13 cellular contexts compared by ENCODE assay signal in genomic region chr2:134927195-134927594, GRCh38. TPM values are rescaled to one million over a fixed set of nuclear protein-coding genes. Genes with fewer than 3 reads are reported as not detected.
DNase-seq lines count a peak whose midpoint lies in the region; FAIRE-seq and TF ChIP-seq lines count a peak whose summit lies in the region.
"Had no signal": no experiment of that assay in that cellular context is flagged by ENCODE, and none has a peak within 500 bp of the region (broad histone marks: within the 10 kb centered on the region; RNA-seq: fewer than 3 reads in every experiment).

No MANE protein-coding gene starts in this region.

- peaks cover 35% of the 10 kb centered on the region for H3K4me1 ChIP-seq in ACC112 (ENCODE audit: control insufficient read depth, insufficient read depth, low read length, unreplicated experiment)
- peaks cover 12% of the 10 kb centered on the region for H3K4me1 ChIP-seq in keratinocyte (ENCODE audit: control insufficient read depth, extremely low read depth, insufficient read depth, low read length)
- no peaks in the 10 kb centered on the region for H3K4me1 ChIP-seq in neuronal stem cell (ENCODE audit: control insufficient read depth in 2 of 2, insufficient read depth in 1 of 2, low read depth in 1 of 2, low read length in 2 of 2)

- peaks cover 13% of the 10 kb centered on the region for H3K4me1 Mint-ChIP-seq in progenitor cell of endocrine pancreas (ENCODE audit: low read depth)

- FAIRE-seq in keratinocyte (lab: Jason Lieb, UNC): peak; percentile 52

- TF ChIP-seq CTCF in keratinocyte (optimal IDR thresholded peaks at IDR 0.05 in 1 of 3, IDR thresholded peaks at IDR 0.05 in 1 of 3, conservative IDR thresholded peaks at IDR 0.05 in 1 of 3; ENCODE audit: extremely low read depth in 1 of 3, insufficient read depth in 2 of 3, low read length in 3 of 3) (no peak), progenitor cell of endocrine pancreas (IDR thresholded peaks at IDR 0.05; ENCODE audit: unreplicated experiment) (no peak)

- DNase-seq in HCEC 1CT (peak; percentile 43), astrocyte of the hippocampus (ENCODE audit: low read depth, low spot score) (peak; percentile 25), keratinocyte (ENCODE audit: low read depth, low spot score) (peak; percentile 25), RKO (ENCODE audit: low spot score) (no peak), neuronal stem cell (ENCODE audit: low spot score) (no peak), CD1c-positive myeloid dendritic cell (ENCODE audit: extremely low spot score) (no peak), progenitor cell of endocrine pancreas (ENCODE audit: low spot score, unreplicated experiment) (no peak)
- DNase-seq: activated B cell treated with CpG ODN at 0.5 μM for 24 hours; activated T-cell treated with anti-CD3 and anti-CD28 coated beads, Interleukin-2, amount 50 U/mL, for 24 hours; NCI-H1092; NCI-H446 had no signal

- no peak overlapping the region for H3K4me3 ChIP-seq in ACC112 (ENCODE audit: low read depth, low read length)
- H3K4me3 ChIP-seq in keratinocyte (ENCODE audit: control insufficient read depth in 2 of 3, extremely low read depth in 1 of 3, insufficient read depth in 2 of 3, low read depth in 1 of 3, low read length in 3 of 3): no peak overlapping the region
- H3K4me3 ChIP-seq in neuronal stem cell (ENCODE audit: low read length in 2 of 2): no peak overlapping the region
- H3K4me3 ChIP-seq: BLaER1 treated with 17β-estradiol and CSF1 and Interleukin-3, amounts not matched to agents 10 nM and 100 nM had no signal

- H3K9me1 ChIP-seq in keratinocyte (ENCODE audit: control insufficient read depth, extremely low read depth, insufficient read depth, low read length): no peaks in the 10 kb centered on the region

- no peaks in the 10 kb centered on the region for H3K9me3 ChIP-seq in keratinocyte (ENCODE audit: control insufficient read depth, low read depth, low read length)
- no peaks in the 10 kb centered on the region for H3K9me3 ChIP-seq in neuronal stem cell (replicated peaks in 1 of 2; ENCODE audit: control insufficient read depth in 2 of 2, insufficient read depth in 1 of 2, low read depth in 1 of 2, low read length in 2 of 2)

- peaks cover 94% of the 10 kb centered on the region for H3K79me2 ChIP-seq in ACC112 (ENCODE audit: control insufficient read depth, insufficient read depth, low read length, unreplicated experiment)
- H3K79me2 ChIP-seq in keratinocyte (ENCODE audit: control insufficient read depth, insufficient read depth, low read length): peaks cover 99% of the 10 kb centered on the region

- no peak overlapping the region for H2BK5ac ChIP-seq in neuronal stem cell (ENCODE audit: low read length)

- H3K9me3 Mint-ChIP-seq in progenitor cell of endocrine pancreas (ENCODE audit: low read depth): no peaks in the 10 kb centered on the region
- H3K9me3 Mint-ChIP-seq: activated B cell treated with CpG ODN at 0.5 μM for 24 hours; activated T-cell treated with anti-CD3 and anti-CD28 coated beads, Interleukin-2, amount 50 U/mL, for 24 hours had no signal

- H2AFZ ChIP-seq in ACC112 (ENCODE audit: low read length, unreplicated experiment) (no peak overlapping the region), keratinocyte (ENCODE audit: control insufficient read depth, low read length) (no peak overlapping the region), neuronal stem cell (ENCODE audit: low read length) (no peak overlapping the region)

- no peak overlapping the region for H3K27ac Mint-ChIP-seq in progenitor cell of endocrine pancreas
- H3K27ac Mint-ChIP-seq: activated B cell treated with CpG ODN at 0.5 μM for 24 hours had no signal

- no peak overlapping the region for H2BK15ac ChIP-seq in neuronal stem cell (ENCODE audit: low read length)

- H3K27me3 Mint-ChIP-seq in progenitor cell of endocrine pancreas: no peaks in the 10 kb centered on the region
- H3K27me3 Mint-ChIP-seq: activated B cell treated with CpG ODN at 0.5 μM for 24 hours; activated T-cell treated with anti-CD3 and anti-CD28 coated beads, Interleukin-2, amount 50 U/mL, for 24 hours had no signal

- H3K27me3 ChIP-seq in ACC112 (ENCODE audit: insufficient read depth, low read length): no peaks in the 10 kb centered on the region
- no peaks in the 10 kb centered on the region for H3K27me3 ChIP-seq in keratinocyte (ENCODE audit: control insufficient read depth, extremely low read depth, insufficient read depth, low read length)
- no peaks in the 10 kb centered on the region for H3K27me3 ChIP-seq in neuronal stem cell (ENCODE audit: control insufficient read depth in 3 of 3, insufficient read depth in 3 of 3, low read depth in 1 of 3, low read length in 3 of 3)
- H3K27me3 ChIP-seq: BLaER1 treated with 17β-estradiol and CSF1 and Interleukin-3, amounts not matched to agents 10 nM and 100 nM had no signal

- H3K36me3 ChIP-seq in ACC112 (ENCODE audit: insufficient read depth, low read length): peaks cover 12% of the 10 kb centered on the region
- peaks cover 0 to 2% of the 10 kb centered on the region in 2 experiments for H3K36me3 ChIP-seq in keratinocyte (ENCODE audit: control insufficient read depth in 2 of 2, extremely low read depth in 1 of 2, insufficient read depth in 2 of 2, low read length in 2 of 2)
- H3K36me3 ChIP-seq in neuronal stem cell (replicated peaks in 1 of 2; ENCODE audit: control insufficient read depth in 2 of 2, insufficient read depth in 2 of 2, low read length in 2 of 2): peaks cover 0 to 81% of the 10 kb centered on the region in 2 donors

- no peak overlapping the region for H4K8ac ChIP-seq in neuronal stem cell (ENCODE audit: low read depth, low read length)

- H3K9ac ChIP-seq in keratinocyte (ENCODE audit: control insufficient read depth, extremely low read depth, insufficient read depth, low read length) (no peak overlapping the region), neuronal stem cell (ENCODE audit: low read depth, low read length, poor library complexity) (no peak overlapping the region)
- H3K9ac ChIP-seq: BLaER1 treated with 17β-estradiol and CSF1 and Interleukin-3, amounts not matched to agents 10 nM and 100 nM had no signal

- H3K27ac ChIP-seq in ACC112 (ENCODE audit: low read depth, low read length) (peak overlapping the region; percentile 20), keratinocyte (ENCODE audit: control insufficient read depth, insufficient read depth, low read length) (no peak overlapping the region), neuronal stem cell (replicated peaks; ENCODE audit: low read length) (no peak overlapping the region)

- no peak overlapping the region for H3K4me3 Mint-ChIP-seq in progenitor cell of endocrine pancreas (ENCODE audit: low read depth)
- H3K4me3 Mint-ChIP-seq: activated B cell treated with CpG ODN at 0.5 μM for 24 hours; activated T-cell treated with anti-CD3 and anti-CD28 coated beads, Interleukin-2, amount 50 U/mL, for 24 hours had no signal

- peaks cover 2% of the 10 kb centered on the region for H3K79me1 ChIP-seq in neuronal stem cell (ENCODE audit: low read depth, low read length)

- dilution Hi-C loops in keratinocyte (cut with MboI; ENCODE audit: extremely low pct_ligation_motif_present, low sequenced_read_pairs): no loop called here

- no CpG with 5 or more reads among the region's 3 CpGs for WGBS in neuronal stem cell (ENCODE audit: extremely low coverage in 2 of 2, insufficient read length in 2 of 2, insufficient replicate concordance in 1 of 2), 2 donors

- no peak overlapping the region for H3K18ac ChIP-seq in neuronal stem cell (ENCODE audit: low read length)

- H3K23ac ChIP-seq in neuronal stem cell (ENCODE audit: low read depth, low read length, poor library complexity): no peak overlapping the region

- peaks cover 17% of the 10 kb centered on the region for H4K20me1 ChIP-seq in keratinocyte (ENCODE audit: control insufficient read depth, extremely low read depth, insufficient read depth, low read length)

- H3K4ac ChIP-seq in neuronal stem cell (ENCODE audit: low read length): no peak overlapping the region

- H2AK5ac ChIP-seq in neuronal stem cell (ENCODE audit: low read depth, low read length): no peak overlapping the region

- no peak overlapping the region for H3K14ac ChIP-seq in neuronal stem cell (ENCODE audit: low read length)

- H4K91ac ChIP-seq in neuronal stem cell (ENCODE audit: low read depth, low read length, poor library complexity): no peak overlapping the region

- H3K4me2 ChIP-seq in keratinocyte (ENCODE audit: control insufficient read depth, extremely low read depth, insufficient read depth, low read depth, low read length): peak overlapping the region; percentile 43
- no peak overlapping the region for H3K4me2 ChIP-seq in neuronal stem cell (ENCODE audit: insufficient read depth, low read length, poor library complexity, severe bottlenecking)

- H2BK12ac ChIP-seq in neuronal stem cell (ENCODE audit: low read length): no peak overlapping the region

- H3K36me3 Mint-ChIP-seq in progenitor cell of endocrine pancreas (ENCODE audit: insufficient read depth): peaks cover 7% of the 10 kb centered on the region

- no peak overlapping the region for H2BK120ac ChIP-seq in neuronal stem cell (ENCODE audit: low read depth, low read length)

RNA-seq across cellular contexts. Expression of gene CCNT2, which starts 8.6 kb away (rescaled TPM):
- polyA plus RNA-seq in keratinocyte: 10.2 to 20.9 TPM (median 20.1 TPM) in 3 replicates
- polyA plus RNA-seq in keratinocyte (2011; ENCODE audit: low read depth): 14.7 TPM
- polyA plus RNA-seq in keratinocyte (2011; cell fraction: cytosol; rRNA removed): 3.6 and 7.0 TPM in 2 replicates
- polyA plus RNA-seq in keratinocyte (2011; cell fraction: nucleus; rRNA removed): 34.3 and 44.8 TPM in 2 replicates
- polyA plus RNA-seq in keratinocyte (2012; ENCODE audit: low replicate concordance): 11.1 TPM in 2 replicates
- 16.3 to 46.6 TPM (median 31.7 TPM) in 3 replicates for polyA minus RNA-seq in keratinocyte
- polyA minus RNA-seq in keratinocyte (2011; cell fraction: cytosol; rRNA and poly(A)+ RNA removed): 6.1 TPM
- 49.0 and 65.8 TPM in 2 replicates for polyA minus RNA-seq in keratinocyte (2011; cell fraction: nucleus; rRNA and poly(A)+ RNA removed)
- polyA plus RNA-seq in neuronal stem cell (2013, experiment 1 of 2): 35.7 TPM
- 35.6 TPM for polyA plus RNA-seq in neuronal stem cell (2013, experiment 2 of 2)
- total RNA-seq in progenitor cell of endocrine pancreas: 74.8 and 76.0 TPM in 2 replicates

Comparison
In these comparisons a context has a peak if more than half of its experiments do, and no peak if none do; other contexts are left out.
1. DNase-seq: peak in HCEC 1CT (single experiment), astrocyte of the hippocampus (single experiment) and keratinocyte (single experiment); none in RKO (single experiment), neuronal stem cell (single experiment), CD1c-positive myeloid dendritic cell (single experiment) and progenitor cell of endocrine pancreas (single experiment).